Comparison of ENCODE assay signal across 1 cellular context in the genomic region with DNA sequence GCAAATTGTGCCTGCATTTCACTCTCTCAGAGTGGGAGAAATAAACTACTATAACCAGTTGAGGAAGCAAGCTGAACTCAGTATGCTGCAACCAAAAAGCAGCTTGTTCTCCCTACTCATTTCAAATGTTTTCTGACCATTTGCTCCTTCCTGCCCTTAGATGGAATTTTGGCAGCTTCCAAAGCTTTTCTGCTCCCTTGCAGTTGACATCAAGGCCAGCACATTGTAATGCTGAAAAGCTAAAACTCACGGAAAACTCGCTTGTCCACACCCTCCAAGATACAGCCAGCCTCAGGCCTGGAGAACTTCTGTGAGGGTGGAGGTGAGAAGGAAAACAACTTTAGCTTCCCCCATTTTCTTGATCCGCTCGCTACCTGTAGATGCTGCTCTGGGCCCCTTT.
TF ChIP-seq lines count a peak whose summit lies in the region.

No MANE protein-coding gene starts in this region.

TF ChIP-seq in K562, 482 proteins besides CTCF, POLR2A, EP300 and RAD21:
- TF ChIP-seq CBX2 (IDR thresholded peaks at IDR 0.05; ENCODE audit: insufficient read depth, low read length, poor library complexity, severe bottlenecking) (no peak), CBFB (CRISPR knock-in tag; IDR thresholded peaks at IDR 0.05) (no peak), RFX5 (IDR thresholded peaks at IDR 0.05; ENCODE audit: low read depth, low read length) (no peak), MEF2D (tag; conservative IDR thresholded peaks at IDR 0.05; ENCODE audit: low read depth) (no peak), SMC3 (conservative IDR thresholded peaks at IDR 0.05; ENCODE audit: insufficient read depth, low read depth, low read length) (no peak), TAL1 (IDR thresholded peaks at IDR 0.05) (no peak), CEBPZ (IDR thresholded peaks at IDR 0.05; ENCODE audit: borderline replicate concordance, low read depth, low read length) (no peak), TGIF2 (CRISPR knock-in tag; IDR thresholded peaks at IDR 0.05) (no peak), EHMT2 (IDR thresholded peaks at IDR 0.05) (no peak)
- TF ChIP-seq, protein P1, sequence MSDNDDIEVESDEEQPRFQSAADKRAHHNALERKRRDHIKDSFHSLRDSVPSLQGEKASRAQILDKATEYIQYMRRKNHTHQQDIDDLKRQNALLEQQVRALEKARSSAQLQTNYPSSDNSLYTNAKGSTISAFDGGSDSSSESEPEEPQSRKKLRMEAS (CRISPR knock-in tag; IDR thresholded peaks at IDR 0.05), result no peak
- TF ChIP-seq, protein P2, sequence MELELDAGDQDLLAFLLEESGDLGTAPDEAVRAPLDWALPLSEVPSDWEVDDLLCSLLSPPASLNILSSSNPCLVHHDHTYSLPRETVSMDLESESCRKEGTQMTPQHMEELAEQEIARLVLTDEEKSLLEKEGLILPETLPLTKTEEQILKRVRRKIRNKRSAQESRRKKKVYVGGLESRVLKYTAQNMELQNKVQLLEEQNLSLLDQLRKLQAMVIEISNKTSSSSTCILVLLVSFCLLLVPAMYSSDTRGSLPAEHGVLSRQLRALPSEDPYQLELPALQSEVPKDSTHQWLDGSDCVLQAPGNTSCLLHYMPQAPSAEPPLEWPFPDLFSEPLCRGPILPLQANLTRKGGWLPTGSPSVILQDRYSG (tag; conservative IDR thresholded peaks at IDR 0.05; ENCODE audit: low read depth), result no peak
